7 cellular contexts compared by ENCODE assay signal in genomic region chr6:116512155-116512559, GRCh38. TPM values are rescaled to one million over a fixed set of nuclear protein-coding genes. Genes with fewer than 3 reads are reported as not detected.
DNase-seq lines count a peak whose midpoint lies in the region; ATAC-seq and TF ChIP-seq lines count a peak whose summit lies in the region.

No MANE protein-coding gene starts in this region.

- no peaks in the 10 kb centered on the region for H3K9me2 ChIP-seq in Loucy (replicated peaks; ENCODE audit: low read depth, low read length)

- H3K36me3 Mint-ChIP-seq in type B pancreatic cell, result no peaks in the 10 kb centered on the region

- H2AFZ ChIP-seq in Loucy (ENCODE audit: low read length), result 0 out of 2 replicates have a peak overlapping the region, but pooled peaks have one; percentile 26

- TF ChIP-seq CTCF in Loucy (conservative IDR thresholded peaks at IDR 0.05; ENCODE audit: low read length), result no peak
- TF ChIP-seq CTCF in type B pancreatic cell (conservative IDR thresholded peaks at IDR 0.05), result no peak
- TF ChIP-seq CTCF in GM10266 (IDR thresholded peaks at IDR 0.05; ENCODE audit: control insufficient read depth, insufficient read depth, low read depth, missing control alignments), result no peak

- DNase-seq in right cardiac atrium (no peak), type B pancreatic cell (ENCODE audit: extremely low spot score, unreplicated experiment) (no peak), T-helper 9 cell (no peak), GM10266 (ENCODE audit: extremely low spot score) (no peak), NCI-H1694 (lab: John Stamatoyannopoulos, UW) (no peak)

- H3K27me3 ChIP-seq in Loucy (ENCODE audit: insufficient read depth, low read length, poor library complexity, severe bottlenecking) (no peaks in the 10 kb centered on the region), right cardiac atrium (ENCODE audit: control insufficient read depth, insufficient read depth) (no peaks in the 10 kb centered on the region)

- H4K20me1 ChIP-seq in Loucy (ENCODE audit: insufficient read depth, low read length, poor library complexity, severe bottlenecking), result no peaks in the 10 kb centered on the region

- intact Hi-C loops in right cardiac atrium (cut with DNase I), result no loop called here

- WGBS in right cardiac atrium, result 25% methylated on average over 4 of the region's 4 CpGs

- no peaks in the 10 kb centered on the region for H3K27me3 Mint-ChIP-seq in type B pancreatic cell

- ATAC-seq in GM21526 (IDR thresholded peaks at IDR 0.05; ENCODE audit: low FRiP score, unreplicated experiment) (peak; percentile 98), right cardiac atrium (peak; percentile 78 to 82)

- H3K4me1 ChIP-seq in Loucy (ENCODE audit: insufficient read depth, low read length, poor library complexity, severe bottlenecking) (no peaks in the 10 kb centered on the region), right cardiac atrium (ENCODE audit: control insufficient read depth, insufficient read depth, low read length) (peaks cover 5% of the 10 kb centered on the region)

- H3K9ac ChIP-seq in Loucy (ENCODE audit: low read depth, low read length, poor library complexity, severe bottlenecking), result no peak overlapping the region

- H3K36me3 ChIP-seq in Loucy (ENCODE audit: insufficient read depth, low read length), result no peaks in the 10 kb centered on the region

- H3K9me3 Mint-ChIP-seq in type B pancreatic cell, result peaks cover 11% of the 10 kb centered on the region

- no peak overlapping the region for H3K4me3 ChIP-seq in Loucy (ENCODE audit: low read length, poor library complexity, severe bottlenecking)
- H3K4me3 ChIP-seq in right cardiac atrium (ENCODE audit: low read length), result peak overlapping the region; percentile 75

- no peak overlapping the region for H3K27ac Mint-ChIP-seq in type B pancreatic cell

- H3K4me2 ChIP-seq in Loucy (ENCODE audit: low read depth, low read length, poor library complexity, severe bottlenecking), result no peak overlapping the region

- H3K9me3 ChIP-seq in Loucy (ENCODE audit: insufficient read depth, low read depth, low read length), result peaks cover 3% of the 10 kb centered on the region; the same call in 1 of the 2 replicates
- H3K9me3 ChIP-seq in right cardiac atrium (ENCODE audit: control insufficient read depth, low read length), result no peaks in the 10 kb centered on the region

- H3F3A ChIP-seq in Loucy (ENCODE audit: low read depth), result no peaks in the 10 kb centered on the region

- H3K4me1 Mint-ChIP-seq in type B pancreatic cell (ENCODE audit: unreplicated experiment), result peaks cover 21% of the 10 kb centered on the region

- H3K27ac ChIP-seq in right cardiac atrium (ENCODE audit: low read length), result peak overlapping the region; percentile 99

- no peaks in the 10 kb centered on the region for H3K79me2 ChIP-seq in Loucy (ENCODE audit: insufficient read depth, low read length)

- peak overlapping the region; percentile 39 for H3K4me3 Mint-ChIP-seq in type B pancreatic cell

RNA-seq across cellular contexts. Expression of gene CALHM5, which starts 0.7 kb away (rescaled TPM):
- 1 to 10 TPM; 2.0 to 2.8 (median 2.4) TPM for total RNA-seq in right cardiac atrium
- polyA plus RNA-seq in right cardiac atrium, result 1.2 TPM
- 0.10 and 0.46 TPM in 2 replicates for total RNA-seq in type B pancreatic cell (ENCODE audit: low replicate concordance)

RNA-seq across cellular contexts. Expression of gene TRAPPC3L, which starts 33.3 kb away (rescaled TPM):
- total RNA-seq in right cardiac atrium (under 1 TPM; 0.20 to 0.32 (median 0.23) TPM), type B pancreatic cell (ENCODE audit: low replicate concordance) (0.27 and 0.31 TPM in 2 replicates)
- polyA plus RNA-seq in right cardiac atrium, result 0.18 TPM

RNA-seq across cellular contexts. Expression of gene CALHM4, which starts 41.4 kb away (rescaled TPM):
- total RNA-seq in right cardiac atrium, result under 1 TPM in 1 of 4 donors, not detected in 3; 0.26 TPM
- 0.20 TPM for polyA plus RNA-seq in right cardiac atrium
- not detected in 2 replicates for total RNA-seq in type B pancreatic cell (ENCODE audit: low replicate concordance)

RNA-seq across cellular contexts. Expression of gene CALHM6, which starts 51.0 kb away (rescaled TPM):
- total RNA-seq in right cardiac atrium, result 1 to 10 TPM; 3.0 to 4.8 (median 3.8) TPM
- polyA plus RNA-seq in right cardiac atrium, result 5.9 TPM
- total RNA-seq in type B pancreatic cell (ENCODE audit: low replicate concordance), result 0.99 and 1.6 TPM in 2 replicates

RNA-seq across cellular contexts. Expression of gene RWDD1, which starts 59.1 kb away (rescaled TPM):
- total RNA-seq in right cardiac atrium (10 to 100 TPM; 57.2 to 68.6 (median 63.2) TPM), type B pancreatic cell (ENCODE audit: low replicate concordance) (37.2 and 40.0 TPM in 2 replicates)
- polyA plus RNA-seq in right cardiac atrium, result 90.8 TPM
